ENCODE assay signal across 23 cellular contexts in the genomic region with DNA sequence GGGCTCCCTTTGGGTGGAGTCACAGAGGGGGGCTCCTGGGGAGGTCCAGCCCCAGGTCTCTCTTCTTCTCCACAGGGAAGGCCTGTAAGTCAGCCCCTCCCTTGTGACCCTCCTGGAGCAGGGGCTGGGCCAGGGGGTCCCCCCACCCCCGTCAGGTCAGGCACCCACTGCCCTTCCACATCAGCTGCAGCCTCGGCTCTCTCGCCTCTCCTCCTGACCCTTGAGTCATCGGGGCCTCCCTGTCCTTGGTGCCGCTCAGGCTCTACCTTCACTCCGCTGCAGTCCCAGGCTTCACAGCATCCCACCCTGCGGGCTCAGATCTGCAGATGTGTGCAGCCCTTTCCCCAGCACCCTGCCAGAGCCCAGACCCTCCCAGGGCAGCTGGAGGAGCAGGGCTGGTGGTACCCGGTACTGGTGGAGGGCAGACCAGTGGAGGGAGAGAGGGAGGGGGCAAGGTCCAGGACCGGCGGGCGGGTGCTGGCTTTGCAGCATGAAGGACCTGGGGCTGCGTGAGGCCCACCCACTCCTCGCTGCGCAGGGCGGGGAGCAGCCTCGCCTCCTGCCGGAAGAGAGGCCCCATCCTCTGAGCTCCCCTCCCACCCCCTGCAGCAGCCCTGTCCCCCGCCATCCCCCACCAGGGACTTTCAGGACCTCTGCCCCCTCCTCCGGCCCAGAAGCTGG.
DNase-seq lines count a peak whose midpoint lies in the region; ATAC-seq and TF ChIP-seq lines count a peak whose summit lies in the region.
"Had no signal": no experiment of that assay in that cellular context is flagged by ENCODE, and none has a peak within 500 bp of the region (broad histone marks: within the 10 kb centered on the region; RNA-seq: fewer than 3 reads in every experiment).

No MANE protein-coding gene starts in this region.

- H3K79me2 ChIP-seq in GM23338 (replicated peaks; ENCODE audit: insufficient read depth), result no peaks in the 10 kb centered on the region
- H3K79me2 ChIP-seq in osteoblast (ENCODE audit: insufficient read depth, low read length), result no peaks in the 10 kb centered on the region

- no peak for TF ChIP-seq EP300 in Ishikawa (IDR thresholded peaks at IDR 0.05; ENCODE audit: borderline replicate concordance)

- DNase-seq in GM23338 (ENCODE audit: low spot score), result peak; percentile 48
- DNase-seq in left ventricle myocardium superior, result peak; percentile 18
- DNase-seq in osteoblast (ENCODE audit: insufficient read length, low spot score, missing footprints), result peak; percentile 91
- DNase-seq in hypothalamus (lab: John Stamatoyannopoulos, UW), result no peak
- no peak for DNase-seq in pons (ENCODE audit: low spot score)
- DNase-seq: activated CD4-positive, alpha-beta T cell treated with anti-CD3 and anti-CD28 coated beads for 4 hours; brain microvascular endothelial cell; effector memory CD8-positive, alpha-beta T cell; esophagus squamous epithelium; GF-D8; HFFc6; NCI-H187 treated with DMSO at 0.1 percent for 48 hours; NCI-H774; SIG-M5; stimulated activated CD4-positive, alpha-beta T cell treated with anti-CD3 and anti-CD28 coated beads, Interleukin-1b, Interleukin-23, amount 100 ng/mL, for 48 hours had no signal

- no peaks in the 10 kb centered on the region for H3K9me2 ChIP-seq in GM23338 (ENCODE audit: insufficient read depth)

- TF ChIP-seq CTCF in GM23338 (conservative IDR thresholded peaks at IDR 0.05; ENCODE audit: low read depth in 2 of 2) (no peak), osteoblast (IDR thresholded peaks at IDR 0.05; ENCODE audit: extremely low read depth, low read depth, low read length) (no peak)

- H4K20me1 ChIP-seq in GM23338 (replicated peaks; ENCODE audit: insufficient read depth), result no peaks in the 10 kb centered on the region
- no peaks in the 10 kb centered on the region for H4K20me1 ChIP-seq in osteoblast (ENCODE audit: insufficient read depth, low read length)

- no peak overlapping the region for H3K27ac Mint-ChIP-seq in GM23338
- H3K27ac Mint-ChIP-seq: activated T-helper 2 cell treated with anti-CD3 and anti-CD28 coated beads, Interferon-gamma antibody, Interleukin-2, Interleukin-4, amounts not matched to agents 10 μg/mL and 5 μg/mL and 100 μg/mL, durations not matched to agents 14 hours and 24 hours and 36 hours; HFFc6; memory B cell had no signal

- H3K4me3 ChIP-seq in GM23338, result no peak overlapping the region
- no peak overlapping the region for H3K4me3 ChIP-seq in osteoblast (ENCODE audit: insufficient read depth, low read length)
- H3K4me3 ChIP-seq: colonic mucosa, esophagus squamous epithelium, gastroesophageal sphincter, ovary had no signal

- H3K9me3 ChIP-seq in osteoblast (ENCODE audit: low read depth, low read length), result no peaks in the 10 kb centered on the region
- H3K9me3 ChIP-seq: colonic mucosa, esophagus squamous epithelium, gastroesophageal sphincter, ovary had no signal

- H3K4me2 ChIP-seq in GM23338 (peak overlapping the region; percentile 60; the same call in 1 of the 2 replicates), osteoblast (ENCODE audit: insufficient read depth, low read length) (no peak overlapping the region)

- peaks cover 14% of the 10 kb centered on the region for H3K4me1 Mint-ChIP-seq in GM23338

- no peak overlapping the region for H3K4me3 Mint-ChIP-seq in GM23338
- H3K4me3 Mint-ChIP-seq: HFFc6 had no signal

- H3K27me3 ChIP-seq in GM23338 (ENCODE audit: insufficient read depth) (no peaks in the 10 kb centered on the region), osteoblast (ENCODE audit: insufficient read depth, low read length) (no peaks in the 10 kb centered on the region)
- H3K27me3 ChIP-seq: brain microvascular endothelial cell, colonic mucosa, ovary had no signal

- no peaks in the 10 kb centered on the region for H3F3A ChIP-seq in GM23338 (replicated peaks; ENCODE audit: low read depth)

- no peaks in the 10 kb centered on the region for H3K36me3 ChIP-seq in GM23338 (ENCODE audit: insufficient read depth)
- H3K36me3 ChIP-seq in osteoblast (ENCODE audit: insufficient read depth, low read length), result no peaks in the 10 kb centered on the region
- H3K36me3 ChIP-seq: brain microvascular endothelial cell, colonic mucosa, esophagus squamous epithelium, gastroesophageal sphincter, ovary had no signal

- H3K36me3 Mint-ChIP-seq in GM23338 (ENCODE audit: low read depth), result no peaks in the 10 kb centered on the region
- H3K36me3 Mint-ChIP-seq: CD4-positive, alpha-beta memory T cell; memory B cell had no signal

- peaks cover 22% of the 10 kb centered on the region for H3K27me3 Mint-ChIP-seq in GM23338 (ENCODE audit: insufficient read depth, low read depth, poor library complexity)

- ATAC-seq in GM23338 (peak; percentile 31), left ventricle myocardium superior (no peak), HG02623 (IDR thresholded peaks at IDR 0.05; ENCODE audit: unreplicated experiment) (no peak)
- ATAC-seq: gastroesophageal sphincter had no signal

- H2AFZ ChIP-seq in GM23338 (no peak overlapping the region), osteoblast (ENCODE audit: low read length) (no peak overlapping the region)

- intact Hi-C loops in left ventricle myocardium superior (cut with micrococcal nuclease), result no loop called here

- H3K27ac ChIP-seq in GM23338 (ENCODE audit: low read depth), result no peak overlapping the region
- H3K27ac ChIP-seq in osteoblast (ENCODE audit: low read depth, low read length), result no peak overlapping the region
- H3K27ac ChIP-seq: brain microvascular endothelial cell, colonic mucosa, esophagus squamous epithelium, gastroesophageal sphincter, ovary had no signal

- TF ChIP-seq RAD21 in Ishikawa (IDR thresholded peaks at IDR 0.05; ENCODE audit: low read depth), result no peak

- no peaks in the 10 kb centered on the region; the same call in 2 of the 3 replicates for H3K9me3 Mint-ChIP-seq in GM23338
- H3K9me3 Mint-ChIP-seq: activated T-helper 2 cell treated with anti-CD3 and anti-CD28 coated beads, Interferon-gamma antibody, Interleukin-2, Interleukin-4, amounts not matched to agents 10 μg/mL and 5 μg/mL and 100 μg/mL, durations not matched to agents 14 hours and 24 hours and 36 hours; CD4-positive, alpha-beta memory T cell; HFFc6; memory B cell had no signal

- H3K4me1 ChIP-seq in GM23338 (ENCODE audit: insufficient read depth) (peaks cover 14% of the 10 kb centered on the region; the same call in 1 of the 2 replicates), osteoblast (ENCODE audit: insufficient read depth, low read length) (no peaks in the 10 kb centered on the region)
- H3K4me1 ChIP-seq: colonic mucosa, esophagus squamous epithelium had no signal

TF ChIP-seq in GM23338, 12 proteins besides CTCF, POLR2A, EP300 and RAD21 (continues in another document):
- TF ChIP-seq, protein P1, sequence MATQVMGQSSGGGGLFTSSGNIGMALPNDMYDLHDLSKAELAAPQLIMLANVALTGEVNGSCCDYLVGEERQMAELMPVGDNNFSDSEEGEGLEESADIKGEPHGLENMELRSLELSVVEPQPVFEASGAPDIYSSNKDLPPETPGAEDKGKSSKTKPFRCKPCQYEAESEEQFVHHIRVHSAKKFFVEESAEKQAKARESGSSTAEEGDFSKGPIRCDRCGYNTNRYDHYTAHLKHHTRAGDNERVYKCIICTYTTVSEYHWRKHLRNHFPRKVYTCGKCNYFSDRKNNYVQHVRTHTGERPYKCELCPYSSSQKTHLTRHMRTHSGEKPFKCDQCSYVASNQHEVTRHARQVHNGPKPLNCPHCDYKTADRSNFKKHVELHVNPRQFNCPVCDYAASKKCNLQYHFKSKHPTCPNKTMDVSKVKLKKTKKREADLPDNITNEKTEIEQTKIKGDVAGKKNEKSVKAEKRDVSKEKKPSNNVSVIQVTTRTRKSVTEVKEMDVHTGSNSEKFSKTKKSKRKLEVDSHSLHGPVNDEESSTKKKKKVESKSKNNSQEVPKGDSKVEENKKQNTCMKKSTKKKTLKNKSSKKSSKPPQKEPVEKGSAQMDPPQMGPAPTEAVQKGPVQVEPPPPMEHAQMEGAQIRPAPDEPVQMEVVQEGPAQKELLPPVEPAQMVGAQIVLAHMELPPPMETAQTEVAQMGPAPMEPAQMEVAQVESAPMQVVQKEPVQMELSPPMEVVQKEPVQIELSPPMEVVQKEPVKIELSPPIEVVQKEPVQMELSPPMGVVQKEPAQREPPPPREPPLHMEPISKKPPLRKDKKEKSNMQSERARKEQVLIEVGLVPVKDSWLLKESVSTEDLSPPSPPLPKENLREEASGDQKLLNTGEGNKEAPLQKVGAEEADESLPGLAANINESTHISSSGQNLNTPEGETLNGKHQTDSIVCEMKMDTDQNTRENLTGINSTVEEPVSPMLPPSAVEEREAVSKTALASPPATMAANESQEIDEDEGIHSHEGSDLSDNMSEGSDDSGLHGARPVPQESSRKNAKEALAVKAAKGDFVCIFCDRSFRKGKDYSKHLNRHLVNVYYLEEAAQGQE (IDR thresholded peaks at IDR 0.05; ENCODE audit: unreplicated experiment), result no peak
- TF ChIP-seq JUNB (IDR thresholded peaks at IDR 0.05; ENCODE audit: unreplicated experiment) (no peak), EZH2phosphoT487 (IDR thresholded peaks at IDR 0.05; ENCODE audit: unreplicated experiment) (no peak)

TF ChIP-seq in Ishikawa, 13 proteins besides CTCF, POLR2A, EP300 and RAD21:
- 0 out of 2 replicates have a peak, but pooled peaks have one; percentile 14 for TF ChIP-seq ZBTB7A (IDR thresholded peaks at IDR 0.05; ENCODE audit: low read depth)
- no peak for TF ChIP-seq CEBPB (IDR thresholded peaks at IDR 0.05)

Comparison
In these comparisons a context has a peak if more than half of its experiments do, and no peak if none do; other contexts are left out.
1. DNase-seq: peak in GM23338 (single experiment), left ventricle myocardium superior (single experiment) and osteoblast (single experiment); none in hypothalamus (0 of 51) and pons (single experiment).